ENCODE assay signal across 12 cellular contexts in the genomic region with DNA sequence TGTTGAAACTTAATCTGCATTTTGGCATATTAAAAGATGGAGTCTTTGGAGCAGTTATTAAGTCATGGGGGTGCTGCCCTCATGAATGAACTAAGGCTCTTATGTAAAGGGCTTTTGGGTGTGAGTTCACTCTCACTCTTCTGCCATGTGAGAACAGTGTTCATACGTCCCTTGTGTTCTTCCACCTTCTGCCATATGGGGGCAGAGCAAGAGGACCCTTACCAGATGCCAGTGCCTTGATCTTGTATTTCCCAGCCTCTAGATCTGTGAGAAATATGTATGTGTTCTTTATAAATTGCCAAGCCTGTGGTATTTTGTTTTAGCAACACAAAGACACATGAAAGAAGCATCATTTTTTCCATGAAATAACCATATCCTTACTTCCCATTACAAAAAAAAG.
DNase-seq lines count a peak whose midpoint lies in the region; ATAC-seq and TF ChIP-seq lines count a peak whose summit lies in the region.
"Had no signal": no experiment of that assay in that cellular context is flagged by ENCODE, and none has a peak within 500 bp of the region (broad histone marks: within the 10 kb centered on the region; RNA-seq: fewer than 3 reads in every experiment).

No MANE protein-coding gene starts in this region.

- peak overlapping the region; percentile 10; the same call in 1 of the 2 replicates for H2AFZ ChIP-seq in OCI-LY3 (ENCODE audit: low read depth, low read length)

- H3K9me3 ChIP-seq in BE2C (no peaks in the 10 kb centered on the region), OCI-LY3 (ENCODE audit: insufficient read depth, low read length) (no peaks in the 10 kb centered on the region), esophagus squamous epithelium (no peaks in the 10 kb centered on the region)
- H3K9me3 ChIP-seq: mucosa of descending colon, suprapubic skin had no signal

- H4K20me1 ChIP-seq in OCI-LY3 (ENCODE audit: insufficient read depth, low read length) = no peaks in the 10 kb centered on the region

- no peaks in the 10 kb centered on the region for H3K79me2 ChIP-seq in OCI-LY3 (ENCODE audit: low read length)

- no peak overlapping the region for H3K27ac Mint-ChIP-seq in natural killer cell treated with Interleukin-12 subunit alpha and Interleukin-12 subunit beta and Interleukin-15 and Interleukin-18, amount 100 ng/mL, for 72 hours
- no peak overlapping the region for H3K27ac Mint-ChIP-seq in CD14-positive monocyte

- H3K4me2 ChIP-seq in OCI-LY3 (ENCODE audit: low read length) = no peak overlapping the region

- TF ChIP-seq POLR2A in esophagus squamous epithelium (IDR thresholded peaks at IDR 0.05) = no peak

- H3K36me3 ChIP-seq in BE2C = no peaks in the 10 kb centered on the region
- no peaks in the 10 kb centered on the region for H3K36me3 ChIP-seq in OCI-LY3 (replicated peaks; ENCODE audit: low read depth, low read length)
- no peaks in the 10 kb centered on the region for H3K36me3 ChIP-seq in esophagus squamous epithelium
- H3K36me3 ChIP-seq: suprapubic skin had no signal

- H3K27ac ChIP-seq in OCI-LY3 (ENCODE audit: low read length) (no peak overlapping the region), esophagus squamous epithelium (no peak overlapping the region), substantia nigra (ENCODE audit: low read depth, low read length, poor library complexity, severe bottlenecking) (no peak overlapping the region)
- H3K27ac ChIP-seq: suprapubic skin had no signal

- no peak overlapping the region for H3K4me3 Mint-ChIP-seq in natural killer cell treated with Interleukin-12 subunit alpha and Interleukin-12 subunit beta and Interleukin-15 and Interleukin-18, amount 100 ng/mL, for 72 hours
- H3K4me3 Mint-ChIP-seq in CD14-positive monocyte = no peak overlapping the region

- WGBS in esophagus squamous epithelium, 2 donors = 40 to 45% methylated on average over 1 of the region's 1 CpG

- no peaks in the 10 kb centered on the region for H3K4me1 Mint-ChIP-seq in natural killer cell treated with Interleukin-12 subunit alpha and Interleukin-12 subunit beta and Interleukin-15 and Interleukin-18, amount 100 ng/mL, for 72 hours (ENCODE audit: low read depth in 2 of 2)
- no peaks in the 10 kb centered on the region for H3K4me1 Mint-ChIP-seq in CD14-positive monocyte

- DNase-seq in BE2C (peak; percentile 50), fibroblast of pulmonary artery (ENCODE audit: low read depth) (peak; percentile 23), esophagus squamous epithelium (lab: John Stamatoyannopoulos, UW) (no peak), substantia nigra (lab: John Stamatoyannopoulos, UW) (no peak), CD14-positive monocyte (ENCODE audit: low spot score) (no peak)
- no peak for DNase-seq in natural killer cell treated with Interleukin-12 subunit alpha and Interleukin-12 subunit beta and Interleukin-15 and Interleukin-18, amount 100 ng/mL, for 72 hours (ENCODE audit: low spot score)
- DNase-seq: activated effector memory CD4-positive, alpha-beta T cell treated with Interleukin-2 at 50 U/mL for 16 hours; mucosa of descending colon; NCI-H2081 treated with DMSO at 0.1 percent for 48 hours had no signal

- H3K27me3 ChIP-seq in BE2C (no peaks in the 10 kb centered on the region), OCI-LY3 (ENCODE audit: low read depth, low read length) (no peaks in the 10 kb centered on the region), esophagus squamous epithelium (no peaks in the 10 kb centered on the region)
- H3K27me3 ChIP-seq: suprapubic skin had no signal

- no peaks in the 10 kb centered on the region for H3K27me3 Mint-ChIP-seq in natural killer cell treated with Interleukin-12 subunit alpha and Interleukin-12 subunit beta and Interleukin-15 and Interleukin-18, amount 100 ng/mL, for 72 hours
- H3K27me3 Mint-ChIP-seq in CD14-positive monocyte (ENCODE audit: low read depth in 3 of 3) = peaks cover 0 to 3% (median 3%) of the 10 kb centered on the region in 3 donors

- H3K9me3 Mint-ChIP-seq in natural killer cell treated with Interleukin-12 subunit alpha and Interleukin-12 subunit beta and Interleukin-15 and Interleukin-18, amount 100 ng/mL, for 72 hours = no peaks in the 10 kb centered on the region
- H3K9me3 Mint-ChIP-seq in CD14-positive monocyte = no peaks in the 10 kb centered on the region

- no peaks in the 10 kb centered on the region; the same call in 1 of the 2 replicates for H3K4me1 ChIP-seq in BE2C
- peaks cover 7% of the 10 kb centered on the region for H3K4me1 ChIP-seq in OCI-LY3 (ENCODE audit: low read length)
- no peaks in the 10 kb centered on the region for H3K4me1 ChIP-seq in esophagus squamous epithelium

- no peaks in the 10 kb centered on the region for H3K36me3 Mint-ChIP-seq in natural killer cell treated with Interleukin-12 subunit alpha and Interleukin-12 subunit beta and Interleukin-15 and Interleukin-18, amount 100 ng/mL, for 72 hours
- no peaks in the 10 kb centered on the region for H3K36me3 Mint-ChIP-seq in CD14-positive monocyte

- TF ChIP-seq CTCF in BE2C (IDR thresholded peaks at IDR 0.05; ENCODE audit: low read depth, low read length) (peak; percentile 78), OCI-LY3 (IDR thresholded peaks at IDR 0.05; ENCODE audit: low read depth, low read length) (peak; percentile 71), fibroblast of pulmonary artery (IDR thresholded peaks at IDR 0.05; ENCODE audit: low read length, missing control alignments) (peak; percentile 41), esophagus squamous epithelium (IDR thresholded peaks at IDR 0.05) (no peak), CD14-positive monocyte (IDR thresholded peaks at IDR 0.05) (no peak)

- intact Hi-C loops in esophagus squamous epithelium (cut with DNase I) = no loop called here
- intact Hi-C loops in CD14-positive monocyte (cut with micrococcal nuclease) = loop anchor here (5.0 to 10.0 kb wide), 5 partner anchors 267 to 1132 kb away; no protein-coding TSS in a partner anchor

- peak; percentile 64 for ATAC-seq in GM21825 (IDR thresholded peaks at IDR 0.05; ENCODE audit: unreplicated experiment)
- no peak for ATAC-seq in natural killer cell treated with Interleukin-12 subunit alpha and Interleukin-12 subunit beta and Interleukin-15 and Interleukin-18, amount 100 ng/mL, for 72 hours
- ATAC-seq: mucosa of descending colon had no signal

- H3K9ac ChIP-seq in OCI-LY3 (ENCODE audit: low read length) = no peak overlapping the region

- no peak overlapping the region for H3K4me3 ChIP-seq in BE2C (ENCODE audit: low read depth, low read length)
- H3K4me3 ChIP-seq in OCI-LY3 (ENCODE audit: low read length) = no peak overlapping the region
- H3K4me3 ChIP-seq in fibroblast of pulmonary artery (replicated peaks; ENCODE audit: low read depth, low read length) = no peak overlapping the region
- H3K4me3 ChIP-seq in esophagus squamous epithelium = no peak overlapping the region
- H3K4me3 ChIP-seq: mucosa of descending colon, suprapubic skin had no signal

Comparison
In these comparisons a context has a peak if more than half of its experiments do, and no peak if none do; other contexts are left out.
1. DNase-seq: peak in BE2C (single experiment) and fibroblast of pulmonary artery (single experiment); none in esophagus squamous epithelium (single experiment), natural killer cell treated with Interleukin-12 subunit alpha and Interleukin-12 subunit beta and Interleukin-15 and Interleukin-18, amount 100 ng/mL, for 72 hours (single experiment), substantia nigra (0 of 49) and CD14-positive monocyte (single experiment).
2. CTCF ChIP-seq: peak in BE2C (single experiment), OCI-LY3 (single experiment) and fibroblast of pulmonary artery (single experiment); none in esophagus squamous epithelium (0 of 6) and CD14-positive monocyte (single experiment).